In genomic region chr12:105783983-105784947, GRCh38 we compare ENCODE assay signal across 11 cellular contexts.
A peak's percentile ranks its signal among the peaks of the same experiment; 100 is the strongest.
DNase-seq lines count a peak whose midpoint lies in the region; ATAC-seq and TF ChIP-seq lines count a peak whose summit lies in the region.
"Had no signal": no experiment of that assay in that cellular context is flagged by ENCODE, and none has a peak within 500 bp of the region (broad histone marks: within the 10 kb centered on the region; RNA-seq: fewer than 3 reads in every experiment).

No MANE protein-coding gene starts in this region.

- H3K9me3 Mint-ChIP-seq in CD14-positive monocyte, result peaks cover 0 to 3% (median 2%) of the 10 kb centered on the region in 7 donors

- H3K27ac Mint-ChIP-seq in CD14-positive monocyte (peak overlapping the region; percentile 5 to 88 (median 77)), T-helper 17 cell (peak overlapping the region; percentile 21)

- no peak for DNase-seq in CD14-positive monocyte (ENCODE audit: low spot score)
- DNase-seq in T-helper 17 cell, result no peak
- no peak for DNase-seq in NCI-H82 (lab: John Stamatoyannopoulos, UW)
- DNase-seq in SKM-1 treated with dmso at 0.1 percent for 144 hours (lab: John Stamatoyannopoulos, UW; ENCODE audit: unreplicated experiment), result no peak
- DNase-seq in activated effector memory CD4-positive, alpha-beta T cell treated with anti-CD3 and anti-CD28 coated beads, Interleukin-2, amount 50 U/mL, for 16 hours, result no peak
- DNase-seq: NK-92 treated with Interleukin-12 subunit alpha and Interleukin-12 subunit beta, amount 100 ng/mL, for 24 hours had no signal

- H3K27me3 Mint-ChIP-seq in CD14-positive monocyte (ENCODE audit: low read depth in 3 of 3) (no peaks in the 10 kb centered on the region), T-helper 17 cell (no peaks in the 10 kb centered on the region)
- H3K27me3 Mint-ChIP-seq: CD4-positive, CD25-positive, alpha-beta regulatory T cell had no signal

- intact Hi-C loops in CD14-positive monocyte (cut with micrococcal nuclease), result no loop called here

- H3K9me3 ChIP-seq in T-helper 17 cell (ENCODE audit: control insufficient read depth, low read length, poor library complexity, severe bottlenecking), result no peaks in the 10 kb centered on the region

- TF ChIP-seq CTCF in CD14-positive monocyte (IDR thresholded peaks at IDR 0.05), result no peak

- H3K4me3 Mint-ChIP-seq in CD14-positive monocyte (peak overlapping the region; percentile 54 to 71), T-helper 17 cell (peak overlapping the region; percentile 31)
- H3K4me3 Mint-ChIP-seq: CD4-positive, CD25-positive, alpha-beta regulatory T cell had no signal

- no peaks in the 10 kb centered on the region for H3K36me3 Mint-ChIP-seq in CD14-positive monocyte
- no peaks in the 10 kb centered on the region for H3K36me3 Mint-ChIP-seq in T-helper 17 cell (ENCODE audit: low read depth)
- H3K36me3 Mint-ChIP-seq: CD4-positive, CD25-positive, alpha-beta regulatory T cell had no signal

- peaks cover 28% of the 10 kb centered on the region for H3K4me1 Mint-ChIP-seq in CD14-positive monocyte
- peaks cover 2% of the 10 kb centered on the region for H3K4me1 Mint-ChIP-seq in T-helper 17 cell

- ATAC-seq in GM19043 (IDR thresholded peaks at IDR 0.05; ENCODE audit: low read depth, unreplicated experiment) (peak; percentile 64), HG03108 (IDR thresholded peaks at IDR 0.05; ENCODE audit: unreplicated experiment) (peak; percentile 81), T-helper 17 cell (no peak), GM18870 (IDR thresholded peaks at IDR 0.05; ENCODE audit: unreplicated experiment) (no peak)
- ATAC-seq: activated CD4-positive, CD25-positive, alpha-beta regulatory T cell treated with anti-CD3 and anti-CD28 coated beads, Interleukin-2, amount 50 U/mL, for 24 hours had no signal

Comparison
In these comparisons a context has a peak if more than half of its experiments do, and no peak if none do; other contexts are left out.
1. ATAC-seq: peak in GM19043 (single experiment) and HG03108 (single experiment); none in T-helper 17 cell (single experiment) and GM18870 (single experiment).